Comparison of ENCODE assay signal across 23 cellular contexts in genomic region chr11:100905684-100906083, GRCh38.
DNase-seq lines count a peak whose midpoint lies in the region; ATAC-seq, FAIRE-seq and TF ChIP-seq lines count a peak whose summit lies in the region.
"Had no signal": no experiment of that assay in that cellular context is flagged by ENCODE, and none has a peak within 500 bp of the region (broad histone marks: within the 10 kb centered on the region; RNA-seq: fewer than 3 reads in every experiment).

No MANE protein-coding gene starts in this region.

- intact Hi-C loops in IMR-90 (cut with micrococcal nuclease) = no loop called here
- intact Hi-C loops in A673 (cut with micrococcal nuclease; ENCODE audit: unreplicated experiment) = no loop called here
- intact Hi-C loops in thyroid gland (cut with DNase I) = no loop called here

- BruUV-seq in IMR-90 (replicated peaks; lab: Mats Ljungman, UMichigan) (no TSS peak), A673 (replicated peaks; lab: Mats Ljungman, UMichigan) (no TSS peak)

- 0 out of 2 replicates have a peak overlapping the region, but pooled peaks have one; percentile 16 for H2BK20ac ChIP-seq in IMR-90 (ENCODE audit: low read depth, low read length)

- H3K27ac ChIP-seq in IMR-90 (ENCODE audit: insufficient read depth, low read length) (no peak overlapping the region), A673 (ENCODE audit: low read depth, low read length, poor library complexity, severe bottlenecking) (no peak overlapping the region), thyroid gland (no peak overlapping the region)
- H3K27ac ChIP-seq: BLaER1 treated with 17β-estradiol and CSF1 and Interleukin-3, amounts not matched to agents 10 nM and 100 nM; C4-2B had no signal

- TF ChIP-seq POLR2A in IMR-90 (IDR thresholded peaks at IDR 0.05; ENCODE audit: low read depth, low read length) (no peak), thyroid gland (IDR thresholded peaks at IDR 0.05) (no peak)

- H3K36me3 ChIP-seq in IMR-90 (ENCODE audit: control insufficient read depth, insufficient read depth, low read length) = no peaks in the 10 kb centered on the region
- H3K36me3 ChIP-seq in A673 (ENCODE audit: insufficient read depth, low read length, poor library complexity, severe bottlenecking) = no peaks in the 10 kb centered on the region
- no peaks in the 10 kb centered on the region for H3K36me3 ChIP-seq in thyroid gland

- TF ChIP-seq RAD21 in IMR-90 (IDR thresholded peaks at IDR 0.05; ENCODE audit: low read length) = no peak

- H3K27ac Mint-ChIP-seq in progenitor cell of endocrine pancreas (peak overlapping the region; percentile 41), type B pancreatic cell (peak overlapping the region; percentile 25)
- H3K27ac Mint-ChIP-seq: B cell; CD4-positive, alpha-beta T cell; CD8-positive, alpha-beta T cell had no signal

- H3K79me1 ChIP-seq in IMR-90 (ENCODE audit: low read depth in 1 of 2, low read length in 2 of 2) = peaks cover 0 to 2% of the 10 kb centered on the region in 2 experiments; a peak in 3 of 4 replicates

- peak overlapping the region in 1 of 2 experiments; percentile 40; a peak in 1 of 4 replicates for H4K8ac ChIP-seq in IMR-90 (ENCODE audit: low read depth in 2 of 2, low read length in 2 of 2)

- no peak overlapping the region for H2BK15ac ChIP-seq in IMR-90 (ENCODE audit: low read depth, low read length)

- H3K27me3 ChIP-seq in IMR-90 (ENCODE audit: control insufficient read depth, insufficient read depth, low read length) (no peaks in the 10 kb centered on the region), A673 (replicated peaks; ENCODE audit: insufficient read depth, low read depth, low read length, poor library complexity) (no peaks in the 10 kb centered on the region), thyroid gland (no peaks in the 10 kb centered on the region)
- H3K27me3 ChIP-seq: BLaER1 treated with 17β-estradiol and CSF1 and Interleukin-3, amounts not matched to agents 10 nM and 100 nM had no signal

- H3K4me1 Mint-ChIP-seq in progenitor cell of endocrine pancreas (ENCODE audit: low read depth) (peaks cover 1% of the 10 kb centered on the region), type B pancreatic cell (ENCODE audit: unreplicated experiment) (peaks cover 5% of the 10 kb centered on the region)

- no peak overlapping the region for H2AFZ ChIP-seq in IMR-90 (replicated peaks; ENCODE audit: low read length, poor library complexity)

- H4K20me1 ChIP-seq in IMR-90 (ENCODE audit: insufficient read depth, low read length) = no peaks in the 10 kb centered on the region
- H4K20me1 ChIP-seq: BLaER1 treated with 17β-estradiol and CSF1 and Interleukin-3, amounts not matched to agents 10 nM and 100 nM had no signal

- peak; percentile 13 for FAIRE-seq in HTR-8/SVneo (lab: Jason Lieb, UNC)
- FAIRE-seq: A204.1, D721Med, G401.6, GM12891, GM19239 had no signal

- H3K9me1 ChIP-seq in IMR-90 (ENCODE audit: insufficient read depth, low read length) = peaks cover 3% of the 10 kb centered on the region; the same call in 1 of the 2 replicates

- no peak overlapping the region for H2BK5ac ChIP-seq in IMR-90 (ENCODE audit: low read depth, low read length, poor library complexity, severe bottlenecking)

- no peak for ATAC-seq in IMR-90 (ENCODE audit: low read depth)
- ATAC-seq: CD8-positive, alpha-beta T cell had no signal

- no peak overlapping the region for H3K4me2 ChIP-seq in IMR-90 (ENCODE audit: low read depth, low read length)
- H3K4me2 ChIP-seq: BLaER1 treated with 17β-estradiol and CSF1 and Interleukin-3, amounts not matched to agents 10 nM and 100 nM had no signal

- no peak overlapping the region for H4K5ac ChIP-seq in IMR-90 (ENCODE audit: low read depth, low read length)

- H3K23ac ChIP-seq in IMR-90 (ENCODE audit: low read depth, low read length) = no peak overlapping the region

- H3K56ac ChIP-seq in IMR-90 (ENCODE audit: extremely low read depth, insufficient read depth, low read length) = no peak overlapping the region

- POLR2A ChIA-PET in IMR-90 (lab: Charles Lee; ENCODE audit: unreplicated experiment) (no interaction called here), A673 (lab: Charles Lee; ENCODE audit: low non-redundant PET) (no interaction called here)

- H3K4ac ChIP-seq in IMR-90 (ENCODE audit: low read depth, low read length) = no peak overlapping the region

- peaks cover 2% of the 10 kb centered on the region for H3K36me3 Mint-ChIP-seq in progenitor cell of endocrine pancreas (ENCODE audit: insufficient read depth)
- peaks cover 7% of the 10 kb centered on the region for H3K36me3 Mint-ChIP-seq in type B pancreatic cell
- H3K36me3 Mint-ChIP-seq: CD8-positive, alpha-beta T cell had no signal

- H3K4me1 ChIP-seq in IMR-90 (ENCODE audit: control insufficient read depth, insufficient read depth, low read length) (no peaks in the 10 kb centered on the region), A673 (ENCODE audit: insufficient read depth, low read length, poor library complexity, severe bottlenecking) (no peaks in the 10 kb centered on the region), thyroid gland (peaks cover 0 to 4% of the 10 kb centered on the region in 2 donors)
- H3K4me1 ChIP-seq: Caco-2 had no signal

- H3K9me3 ChIP-seq in IMR-90 (ENCODE audit: control insufficient read depth, insufficient read depth, low read length) = no peaks in the 10 kb centered on the region
- no peaks in the 10 kb centered on the region for H3K9me3 ChIP-seq in A673 (ENCODE audit: low read depth, low read length, poor library complexity, severe bottlenecking)
- no peaks in the 10 kb centered on the region for H3K9me3 ChIP-seq in thyroid gland
- H3K9me3 ChIP-seq: BLaER1 treated with 17β-estradiol and CSF1 and Interleukin-3, amounts not matched to agents 10 nM and 100 nM; Caco-2 had no signal

- H2BK120ac ChIP-seq in IMR-90 (ENCODE audit: low read depth, low read length) = no peak overlapping the region

- H2AK5ac ChIP-seq in IMR-90 (ENCODE audit: low read depth, low read length) = peak overlapping the region; percentile 43; the same call in 1 of the 2 replicates

- H3K27me3 Mint-ChIP-seq in progenitor cell of endocrine pancreas (no peaks in the 10 kb centered on the region), type B pancreatic cell (no peaks in the 10 kb centered on the region)
- H3K27me3 Mint-ChIP-seq: B cell; CD4-positive, alpha-beta T cell had no signal

- no peak overlapping the region for H3K18ac ChIP-seq in IMR-90 (ENCODE audit: low read depth, low read length)

- H2AK9ac ChIP-seq in IMR-90 (replicated peaks; ENCODE audit: low read depth, low read length, poor library complexity) = no peak overlapping the region

- no peak overlapping the region for H4K91ac ChIP-seq in IMR-90 (ENCODE audit: insufficient read depth, low read depth, low read length)

- TF ChIP-seq CTCF in IMR-90 (conservative IDR thresholded peaks at IDR 0.05; ENCODE audit: low read depth, low read length) (no peak), progenitor cell of endocrine pancreas (IDR thresholded peaks at IDR 0.05; ENCODE audit: unreplicated experiment) (no peak), type B pancreatic cell (conservative IDR thresholded peaks at IDR 0.05) (no peak), A673 (conservative IDR thresholded peaks at IDR 0.05; ENCODE audit: low read depth, low read length) (no peak), thyroid gland (IDR thresholded peaks at IDR 0.05) (no peak)

- in situ Hi-C loops in IMR-90 (cut with MboI; ENCODE audit: low sequenced_read_pairs) = no loop called here

- H3K14ac ChIP-seq in IMR-90 (replicated peaks; ENCODE audit: low read depth, low read length) = no peak overlapping the region

- CTCF ChIA-PET in IMR-90 (lab: Yijun Ruan, JAX) = no interaction called here
- CTCF ChIA-PET in A673 (lab: Charles Lee) = no interaction called here

- H3K9ac ChIP-seq in IMR-90 (ENCODE audit: low read depth, low read length) = no peak overlapping the region
- H3K9ac ChIP-seq: BLaER1 treated with 17β-estradiol and CSF1 and Interleukin-3, amounts not matched to agents 10 nM and 100 nM had no signal

- dilution Hi-C loops in IMR-90 (cut with HindIII; ENCODE audit: low sequenced_read_pairs, unreplicated experiment) = no loop called here

- H3K4me3 ChIP-seq in IMR-90 (ENCODE audit: insufficient read depth, low read depth, low read length) = no peak overlapping the region
- no peak overlapping the region for H3K4me3 ChIP-seq in A673 (ENCODE audit: low read depth, low read length, poor library complexity, severe bottlenecking)
- H3K4me3 ChIP-seq in thyroid gland (replicated peaks in 1 of 3) = no peak overlapping the region
- H3K4me3 ChIP-seq: BLaER1 treated with 17β-estradiol and CSF1 and Interleukin-3, amounts not matched to agents 10 nM and 100 nM had no signal

- H3K9me3 Mint-ChIP-seq in progenitor cell of endocrine pancreas (ENCODE audit: low read depth) (no peaks in the 10 kb centered on the region), type B pancreatic cell (no peaks in the 10 kb centered on the region)
- H3K9me3 Mint-ChIP-seq: CD8-positive, alpha-beta T cell had no signal

- DNase-seq in HTR-8/SVneo (ENCODE audit: insufficient read length, low spot score) = no peak
- no peak for DNase-seq in IMR-90
- DNase-seq in progenitor cell of endocrine pancreas (ENCODE audit: low spot score, unreplicated experiment) = no peak
- no peak for DNase-seq in type B pancreatic cell (ENCODE audit: extremely low spot score, unreplicated experiment)
- no peak for DNase-seq in T-helper 2 cell
- DNase-seq in A673 (ENCODE audit: low spot score) = no peak
- DNase-seq in thyroid gland = no peak
- DNase-seq: 8988T; AML-193; Caco-2; Calu3; CD4-positive, alpha-beta T cell; CD8-positive, alpha-beta T cell; DMS79 treated with DMSO at 0.1 percent for 48 hours; GF-D8 had no signal

- 96% methylated on average over 5 of the region's 13 CpGs; no CpG with 5 or more reads in 1 of the 2 experiments for WGBS in IMR-90 (ENCODE audit: extremely low coverage in 2 of 2, insufficient read length in 1 of 2), 2 experiments
- 93 to 96% methylated on average over 13 of the region's 13 CpGs for WGBS in thyroid gland, 2 donors

- no peak overlapping the region for H3K4me3 Mint-ChIP-seq in progenitor cell of endocrine pancreas (ENCODE audit: low read depth)
- H3K4me3 Mint-ChIP-seq in type B pancreatic cell = no peak overlapping the region
- H3K4me3 Mint-ChIP-seq: B cell; CD4-positive, alpha-beta T cell; CD8-positive, alpha-beta T cell had no signal

TF ChIP-seq in IMR-90, 13 proteins besides CTCF, POLR2A, EP300 and RAD21 (continues in another document):
- TF ChIP-seq MAZ (IDR thresholded peaks at IDR 0.05; ENCODE audit: borderline replicate concordance, low read depth, low read length) (no peak), SMC3 (IDR thresholded peaks at IDR 0.05; ENCODE audit: low read depth, low read length) (no peak), USF2 (IDR thresholded peaks at IDR 0.05; ENCODE audit: low read depth, low read length) (no peak), CHD1 (IDR thresholded peaks at IDR 0.05; ENCODE audit: low read depth, low read length) (no peak), FOS (IDR thresholded peaks at IDR 0.05; ENCODE audit: low read depth, low read length) (no peak)
